In genomic region chr6:149140137-149140909, GRCh38 we compare ENCODE assay signal across 1 cellular context.
A peak's percentile ranks its signal among the peaks of the same experiment; 100 is the strongest.
TF ChIP-seq lines count a peak whose summit lies in the region.

No MANE protein-coding gene starts in this region.

TF ChIP-seq in GM12878, 131 proteins besides CTCF, POLR2A, EP300 and RAD21 (continued from another document and continues in another):
- TF ChIP-seq, protein P1, sequence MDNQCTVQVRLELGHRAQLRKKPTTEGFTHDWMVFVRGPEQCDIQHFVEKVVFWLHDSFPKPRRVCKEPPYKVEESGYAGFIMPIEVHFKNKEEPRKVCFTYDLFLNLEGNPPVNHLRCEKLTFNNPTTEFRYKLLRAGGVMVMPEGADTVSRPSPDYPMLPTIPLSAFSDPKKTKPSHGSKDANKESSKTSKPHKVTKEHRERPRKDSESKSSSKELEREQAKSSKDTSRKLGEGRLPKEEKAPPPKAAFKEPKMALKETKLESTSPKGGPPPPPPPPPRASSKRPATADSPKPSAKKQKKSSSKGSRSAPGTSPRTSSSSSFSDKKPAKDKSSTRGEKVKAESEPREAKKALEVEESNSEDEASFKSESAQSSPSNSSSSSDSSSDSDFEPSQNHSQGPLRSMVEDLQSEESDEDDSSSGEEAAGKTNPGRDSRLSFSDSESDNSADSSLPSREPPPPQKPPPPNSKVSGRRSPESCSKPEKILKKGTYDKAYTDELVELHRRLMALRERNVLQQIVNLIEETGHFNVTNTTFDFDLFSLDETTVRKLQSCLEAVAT (IDR thresholded peaks at IDR 0.05): peak; percentile 44; the same call in 1 of the 2 replicates
- TF ChIP-seq BHLHE40 (IDR thresholded peaks at IDR 0.05; ENCODE audit: borderline replicate concordance in 1 of 2, low read depth in 2 of 2, low read length in 1 of 2): peak; percentile 5 to 62; a peak in 1 of 4 replicates
- TF ChIP-seq PML (IDR thresholded peaks at IDR 0.05; ENCODE audit: low read length): no peak
- TF ChIP-seq EZH2 (IDR thresholded peaks at IDR 0.05; ENCODE audit: borderline replicate concordance, control insufficient read depth, low read depth, low read length): no peak
- peak; percentile 93 for TF ChIP-seq MEF2B (IDR thresholded peaks at IDR 0.05; ENCODE audit: partially characterized antibody, poor library complexity, severe bottlenecking)
- TF ChIP-seq, protein P2, sequence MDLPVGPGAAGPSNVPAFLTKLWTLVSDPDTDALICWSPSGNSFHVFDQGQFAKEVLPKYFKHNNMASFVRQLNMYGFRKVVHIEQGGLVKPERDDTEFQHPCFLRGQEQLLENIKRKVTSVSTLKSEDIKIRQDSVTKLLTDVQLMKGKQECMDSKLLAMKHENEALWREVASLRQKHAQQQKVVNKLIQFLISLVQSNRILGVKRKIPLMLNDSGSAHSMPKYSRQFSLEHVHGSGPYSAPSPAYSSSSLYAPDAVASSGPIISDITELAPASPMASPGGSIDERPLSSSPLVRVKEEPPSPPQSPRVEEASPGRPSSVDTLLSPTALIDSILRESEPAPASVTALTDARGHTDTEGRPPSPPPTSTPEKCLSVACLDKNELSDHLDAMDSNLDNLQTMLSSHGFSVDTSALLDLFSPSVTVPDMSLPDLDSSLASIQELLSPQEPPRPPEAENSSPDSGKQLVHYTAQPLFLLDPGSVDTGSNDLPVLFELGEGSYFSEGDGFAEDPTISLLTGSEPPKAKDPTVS (IDR thresholded peaks at IDR 0.05; ENCODE audit: low read depth, low read length): no peak
- TF ChIP-seq SIX5 (IDR thresholded peaks at IDR 0.05; ENCODE audit: low read depth, low read length, severe bottlenecking): no peak
- no peak for TF ChIP-seq NR2C2 (IDR thresholded peaks at IDR 0.05; ENCODE audit: borderline replicate concordance, control insufficient read depth, insufficient read length, low read depth)
- TF ChIP-seq SP1 (IDR thresholded peaks at IDR 0.05; ENCODE audit: low read depth, low read length): peak; percentile 12
- peak; percentile 70 for TF ChIP-seq ATF7 (IDR thresholded peaks at IDR 0.05; ENCODE audit: low read depth)
- TF ChIP-seq, protein P3, sequence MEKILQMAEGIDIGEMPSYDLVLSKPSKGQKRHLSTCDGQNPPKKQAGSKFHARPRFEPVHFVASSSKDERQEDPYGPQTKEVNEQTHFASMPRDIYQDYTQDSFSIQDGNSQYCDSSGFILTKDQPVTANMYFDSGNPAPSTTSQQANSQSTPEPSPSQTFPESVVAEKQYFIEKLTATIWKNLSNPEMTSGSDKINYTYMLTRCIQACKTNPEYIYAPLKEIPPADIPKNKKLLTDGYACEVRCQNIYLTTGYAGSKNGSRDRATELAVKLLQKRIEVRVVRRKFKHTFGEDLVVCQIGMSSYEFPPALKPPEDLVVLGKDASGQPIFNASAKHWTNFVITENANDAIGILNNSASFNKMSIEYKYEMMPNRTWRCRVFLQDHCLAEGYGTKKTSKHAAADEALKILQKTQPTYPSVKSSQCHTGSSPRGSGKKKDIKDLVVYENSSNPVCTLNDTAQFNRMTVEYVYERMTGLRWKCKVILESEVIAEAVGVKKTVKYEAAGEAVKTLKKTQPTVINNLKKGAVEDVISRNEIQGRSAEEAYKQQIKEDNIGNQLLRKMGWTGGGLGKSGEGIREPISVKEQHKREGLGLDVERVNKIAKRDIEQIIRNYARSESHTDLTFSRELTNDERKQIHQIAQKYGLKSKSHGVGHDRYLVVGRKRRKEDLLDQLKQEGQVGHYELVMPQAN (conservative IDR thresholded peaks at IDR 0.05): 0 out of 2 replicates have a peak, but pooled peaks have one; percentile 29
- no peak for TF ChIP-seq TARDBP (IDR thresholded peaks at IDR 0.05; ENCODE audit: borderline replicate concordance)
- TF ChIP-seq TBL1XR1 (IDR thresholded peaks at IDR 0.05; ENCODE audit: low read depth, low read length): peak; percentile 14
- no peak for TF ChIP-seq STAT1 (conservative IDR thresholded peaks at IDR 0.05)
- TF ChIP-seq, protein P4, sequence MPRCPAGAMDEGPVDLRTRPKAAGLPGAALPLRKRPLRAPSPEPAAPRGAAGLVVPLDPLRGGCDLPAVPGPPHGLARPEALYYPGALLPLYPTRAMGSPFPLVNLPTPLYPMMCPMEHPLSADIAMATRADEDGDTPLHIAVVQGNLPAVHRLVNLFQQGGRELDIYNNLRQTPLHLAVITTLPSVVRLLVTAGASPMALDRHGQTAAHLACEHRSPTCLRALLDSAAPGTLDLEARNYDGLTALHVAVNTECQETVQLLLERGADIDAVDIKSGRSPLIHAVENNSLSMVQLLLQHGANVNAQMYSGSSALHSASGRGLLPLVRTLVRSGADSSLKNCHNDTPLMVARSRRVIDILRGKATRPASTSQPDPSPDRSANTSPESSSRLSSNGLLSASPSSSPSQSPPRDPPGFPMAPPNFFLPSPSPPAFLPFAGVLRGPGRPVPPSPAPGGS (IDR thresholded peaks at IDR 0.05; ENCODE audit: borderline replicate concordance, insufficient read depth, low read depth, low read length, poor library complexity, severe bottlenecking): no peak
- TF ChIP-seq MXI1 (IDR thresholded peaks at IDR 0.05; ENCODE audit: low read depth, low read length): peak; percentile 73
- TF ChIP-seq IKZF1 (conservative IDR thresholded peaks at IDR 0.05): peak; percentile 73
- peak; percentile 89 for TF ChIP-seq POU2F2 (IDR thresholded peaks at IDR 0.05; ENCODE audit: borderline replicate concordance, low read depth, low read length)
- TF ChIP-seq DPF2 (IDR thresholded peaks at IDR 0.05): 0 out of 2 replicates have a peak, but pooled peaks have one; percentile 56
- TF ChIP-seq, protein P5, sequence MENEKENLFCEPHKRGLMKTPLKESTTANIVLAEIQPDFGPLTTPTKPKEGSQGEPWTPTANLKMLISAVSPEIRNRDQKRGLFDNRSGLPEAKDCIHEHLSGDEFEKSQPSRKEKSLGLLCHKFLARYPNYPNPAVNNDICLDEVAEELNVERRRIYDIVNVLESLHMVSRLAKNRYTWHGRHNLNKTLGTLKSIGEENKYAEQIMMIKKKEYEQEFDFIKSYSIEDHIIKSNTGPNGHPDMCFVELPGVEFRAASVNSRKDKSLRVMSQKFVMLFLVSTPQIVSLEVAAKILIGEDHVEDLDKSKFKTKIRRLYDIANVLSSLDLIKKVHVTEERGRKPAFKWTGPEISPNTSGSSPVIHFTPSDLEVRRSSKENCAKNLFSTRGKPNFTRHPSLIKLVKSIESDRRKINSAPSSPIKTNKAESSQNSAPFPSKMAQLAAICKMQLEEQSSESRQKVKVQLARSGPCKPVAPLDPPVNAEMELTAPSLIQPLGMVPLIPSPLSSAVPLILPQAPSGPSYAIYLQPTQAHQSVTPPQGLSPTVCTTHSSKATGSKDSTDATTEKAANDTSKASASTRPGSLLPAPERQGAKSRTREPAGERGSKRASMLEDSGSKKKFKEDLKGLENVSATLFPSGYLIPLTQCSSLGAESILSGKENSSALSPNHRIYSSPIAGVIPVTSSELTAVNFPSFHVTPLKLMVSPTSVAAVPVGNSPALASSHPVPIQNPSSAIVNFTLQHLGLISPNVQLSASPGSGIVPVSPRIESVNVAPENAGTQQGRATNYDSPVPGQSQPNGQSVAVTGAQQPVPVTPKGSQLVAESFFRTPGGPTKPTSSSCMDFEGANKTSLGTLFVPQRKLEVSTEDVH (IDR thresholded peaks at IDR 0.05; ENCODE audit: low read depth, partially characterized antibody): no peak
- peak; percentile 48 for TF ChIP-seq RELA (IDR thresholded peaks at IDR 0.05; ENCODE audit: borderline replicate concordance, partially characterized antibody)
- TF ChIP-seq, protein P6, sequence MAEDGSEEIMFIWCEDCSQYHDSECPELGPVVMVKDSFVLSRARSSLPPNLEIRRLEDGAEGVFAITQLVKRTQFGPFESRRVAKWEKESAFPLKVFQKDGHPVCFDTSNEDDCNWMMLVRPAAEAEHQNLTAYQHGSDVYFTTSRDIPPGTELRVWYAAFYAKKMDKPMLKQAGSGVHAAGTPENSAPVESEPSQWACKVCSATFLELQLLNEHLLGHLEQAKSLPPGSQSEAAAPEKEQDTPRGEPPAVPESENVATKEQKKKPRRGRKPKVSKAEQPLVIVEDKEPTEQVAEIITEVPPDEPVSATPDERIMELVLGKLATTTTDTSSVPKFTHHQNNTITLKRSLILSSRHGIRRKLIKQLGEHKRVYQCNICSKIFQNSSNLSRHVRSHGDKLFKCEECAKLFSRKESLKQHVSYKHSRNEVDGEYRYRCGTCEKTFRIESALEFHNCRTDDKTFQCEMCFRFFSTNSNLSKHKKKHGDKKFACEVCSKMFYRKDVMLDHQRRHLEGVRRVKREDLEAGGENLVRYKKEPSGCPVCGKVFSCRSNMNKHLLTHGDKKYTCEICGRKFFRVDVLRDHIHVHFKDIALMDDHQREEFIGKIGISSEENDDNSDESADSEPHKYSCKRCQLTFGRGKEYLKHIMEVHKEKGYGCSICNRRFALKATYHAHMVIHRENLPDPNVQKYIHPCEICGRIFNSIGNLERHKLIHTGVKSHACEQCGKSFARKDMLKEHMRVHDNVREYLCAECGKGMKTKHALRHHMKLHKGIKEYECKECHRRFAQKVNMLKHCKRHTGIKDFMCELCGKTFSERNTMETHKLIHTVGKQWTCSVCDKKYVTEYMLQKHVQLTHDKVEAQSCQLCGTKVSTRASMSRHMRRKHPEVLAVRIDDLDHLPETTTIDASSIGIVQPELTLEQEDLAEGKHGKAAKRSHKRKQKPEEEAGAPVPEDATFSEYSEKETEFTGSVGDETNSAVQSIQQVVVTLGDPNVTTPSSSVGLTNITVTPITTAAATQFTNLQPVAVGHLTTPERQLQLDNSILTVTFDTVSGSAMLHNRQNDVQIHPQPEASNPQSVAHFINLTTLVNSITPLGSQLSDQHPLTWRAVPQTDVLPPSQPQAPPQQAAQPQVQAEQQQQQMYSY (CRISPR knock-in tag; IDR thresholded peaks at IDR 0.05): no peak
- TF ChIP-seq, protein P7, sequence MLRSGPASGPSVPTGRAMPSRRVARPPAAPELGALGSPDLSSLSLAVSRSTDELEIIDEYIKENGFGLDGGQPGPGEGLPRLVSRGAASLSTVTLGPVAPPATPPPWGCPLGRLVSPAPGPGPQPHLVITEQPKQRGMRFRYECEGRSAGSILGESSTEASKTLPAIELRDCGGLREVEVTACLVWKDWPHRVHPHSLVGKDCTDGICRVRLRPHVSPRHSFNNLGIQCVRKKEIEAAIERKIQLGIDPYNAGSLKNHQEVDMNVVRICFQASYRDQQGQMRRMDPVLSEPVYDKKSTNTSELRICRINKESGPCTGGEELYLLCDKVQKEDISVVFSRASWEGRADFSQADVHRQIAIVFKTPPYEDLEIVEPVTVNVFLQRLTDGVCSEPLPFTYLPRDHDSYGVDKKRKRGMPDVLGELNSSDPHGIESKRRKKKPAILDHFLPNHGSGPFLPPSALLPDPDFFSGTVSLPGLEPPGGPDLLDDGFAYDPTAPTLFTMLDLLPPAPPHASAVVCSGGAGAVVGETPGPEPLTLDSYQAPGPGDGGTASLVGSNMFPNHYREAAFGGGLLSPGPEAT (IDR thresholded peaks at IDR 0.05; ENCODE audit: low read depth): peak; percentile 55; the same call in 1 of the 2 replicates
- TF ChIP-seq CREM (IDR thresholded peaks at IDR 0.05; ENCODE audit: low read depth): peak; percentile 78
- TF ChIP-seq MYB (IDR thresholded peaks at IDR 0.05; ENCODE audit: borderline replicate concordance, low read depth, low read length): no peak
- TF ChIP-seq HDAC2 (IDR thresholded peaks at IDR 0.05): no peak
- TF ChIP-seq CHD2 (IDR thresholded peaks at IDR 0.05; ENCODE audit: borderline replicate concordance, low read depth, low read length): 0 out of 2 replicates have a peak, but pooled peaks have one; percentile 44
- TF ChIP-seq E4F1 (IDR thresholded peaks at IDR 0.05; ENCODE audit: borderline replicate concordance, partially characterized antibody): no peak
- no peak for TF ChIP-seq ESRRA (IDR thresholded peaks at IDR 0.05; ENCODE audit: low read length)
- TF ChIP-seq SPI1 (IDR thresholded peaks at IDR 0.05; ENCODE audit: borderline replicate concordance, insufficient read depth, low read depth, low read length): no peak
- peak; percentile 51; the same call in 1 of the 2 replicates for TF ChIP-seq POLR2AphosphoS5 (IDR thresholded peaks at IDR 0.05; ENCODE audit: low read length)
- peak; percentile 64; the same call in 1 of the 2 replicates for TF ChIP-seq MTA2 (IDR thresholded peaks at IDR 0.05; ENCODE audit: low read depth)
- no peak for TF ChIP-seq JUND (IDR thresholded peaks at IDR 0.05; ENCODE audit: low read depth, low read length)
- peak; percentile 75 for TF ChIP-seq NBN (IDR thresholded peaks at IDR 0.05)
- TF ChIP-seq, protein P8, sequence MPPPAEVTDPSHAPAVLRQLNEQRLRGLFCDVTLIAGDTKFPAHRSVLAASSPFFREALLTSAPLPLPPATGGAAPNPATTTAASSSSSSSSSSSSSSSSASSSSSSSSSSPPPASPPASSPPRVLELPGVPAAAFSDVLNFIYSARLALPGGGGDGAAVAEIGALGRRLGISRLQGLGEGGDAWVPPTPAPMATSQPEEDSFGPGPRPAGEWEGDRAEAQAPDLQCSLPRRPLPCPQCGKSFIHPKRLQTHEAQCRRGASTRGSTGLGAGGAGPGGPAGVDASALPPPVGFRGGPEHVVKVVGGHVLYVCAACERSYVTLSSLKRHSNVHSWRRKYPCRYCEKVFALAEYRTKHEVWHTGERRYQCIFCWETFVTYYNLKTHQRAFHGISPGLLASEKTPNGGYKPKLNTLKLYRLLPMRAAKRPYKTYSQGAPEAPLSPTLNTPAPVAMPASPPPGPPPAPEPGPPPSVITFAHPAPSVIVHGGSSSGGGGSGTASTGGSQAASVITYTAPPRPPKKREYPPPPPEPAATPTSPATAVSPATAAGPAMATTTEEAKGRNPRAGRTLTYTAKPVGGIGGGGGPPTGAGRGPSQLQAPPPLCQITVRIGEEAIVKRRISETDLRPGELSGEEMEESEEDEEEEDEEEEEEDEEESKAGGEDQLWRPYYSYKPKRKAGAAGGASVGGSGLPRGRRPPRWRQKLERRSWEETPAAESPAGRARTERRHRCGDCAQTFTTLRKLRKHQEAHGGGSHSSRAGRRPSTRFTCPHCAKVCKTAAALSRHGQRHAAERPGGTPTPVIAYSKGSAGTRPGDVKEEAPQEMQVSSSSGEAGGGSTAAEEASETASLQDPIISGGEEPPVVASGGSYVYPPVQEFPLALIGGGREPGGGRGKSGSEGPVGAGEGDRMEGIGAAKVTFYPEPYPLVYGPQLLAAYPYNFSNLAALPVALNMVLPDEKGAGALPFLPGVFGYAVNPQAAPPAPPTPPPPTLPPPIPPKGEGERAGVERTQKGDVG (CRISPR knock-in tag; IDR thresholded peaks at IDR 0.05): no peak
- TF ChIP-seq CHD4 (IDR thresholded peaks at IDR 0.05): no peak
- 0 out of 2 replicates have a peak, but pooled peaks have one; percentile 19 for TF ChIP-seq CBFB (IDR thresholded peaks at IDR 0.05; ENCODE audit: low read depth)
- TF ChIP-seq ZNF217 (IDR thresholded peaks at IDR 0.05): 0 out of 2 replicates have a peak, but pooled peaks have one; percentile 58
- TF ChIP-seq ZNF622 (IDR thresholded peaks at IDR 0.05): no peak
- TF ChIP-seq TCF3 (IDR thresholded peaks at IDR 0.05; ENCODE audit: borderline replicate concordance, insufficient read depth, low read depth, low read length): no peak
